Comparison of ENCODE assay signal across 1 cellular context in genomic region chr7:141227454-141227853, GRCh38.
A peak's percentile ranks its signal among the peaks of the same experiment; 100 is the strongest.
TF ChIP-seq lines count a peak whose summit lies in the region.

No MANE protein-coding gene starts in this region.

TF ChIP-seq in K562, 482 proteins besides CTCF, POLR2A, EP300 and RAD21:
- TF ChIP-seq PBX2 (CRISPR knock-in tag; IDR thresholded peaks at IDR 0.05; ENCODE audit: low read depth), result 0 out of 2 replicates have a peak, but pooled peaks have one; percentile 37
- peak; percentile 70 for TF ChIP-seq PBX2 (tag; conservative IDR thresholded peaks at IDR 0.05; ENCODE audit: low read depth)
- no peak for TF ChIP-seq KDM5B (IDR thresholded peaks at IDR 0.05; ENCODE audit: insufficient replicate concordance, low read depth, low read length)
- no peak for TF ChIP-seq STAT6 (CRISPR knock-in tag; IDR thresholded peaks at IDR 0.05)
- no peak for TF ChIP-seq ZNF695 (CRISPR knock-in tag; IDR thresholded peaks at IDR 0.05)
- TF ChIP-seq CTBP1 (IDR thresholded peaks at IDR 0.05; ENCODE audit: borderline replicate concordance), result no peak
- TF ChIP-seq MECOM (CRISPR knock-in tag; IDR thresholded peaks at IDR 0.05), result no peak
- TF ChIP-seq CEBPB (tag; IDR thresholded peaks at IDR 0.05), result peak; percentile 12; the same call in 1 of the 2 replicates
- TF ChIP-seq PKNOX1 (IDR thresholded peaks at IDR 0.05), result peak; percentile 90
- no peak for TF ChIP-seq ZNF398 (CRISPR knock-in tag; IDR thresholded peaks at IDR 0.05)
- no peak for TF ChIP-seq DACH1 (IDR thresholded peaks at IDR 0.05; ENCODE audit: partially characterized antibody)
- TF ChIP-seq NFXL1 (CRISPR knock-in tag; IDR thresholded peaks at IDR 0.05), result no peak
- no peak for TF ChIP-seq ZNF23 (CRISPR knock-in tag; IDR thresholded peaks at IDR 0.05)
- TF ChIP-seq KHSRP (IDR thresholded peaks at IDR 0.05), result no peak
- TF ChIP-seq HNRNPH1 (optimal IDR thresholded peaks at IDR 0.05; ENCODE audit: low read depth, low read length), result no peak
- TF ChIP-seq THRA (IDR thresholded peaks at IDR 0.05), result no peak
- no peak for TF ChIP-seq DIDO1 (tag; IDR thresholded peaks at IDR 0.05; ENCODE audit: low read depth)
- no peak for TF ChIP-seq MAZ (CRISPR knock-in tag; conservative IDR thresholded peaks at IDR 0.05 in 1 of 2, IDR thresholded peaks at IDR 0.05 in 1 of 2)
- TF ChIP-seq MEIS2 (IDR thresholded peaks at IDR 0.05; ENCODE audit: partially characterized antibody), result peak; percentile 80
- TF ChIP-seq POLR2AphosphoS2 (IDR thresholded peaks at IDR 0.05; ENCODE audit: low read length), result no peak
- TF ChIP-seq SPI1 (IDR thresholded peaks at IDR 0.05; ENCODE audit: borderline replicate concordance, low read depth, low read length), result no peak
- no peak for TF ChIP-seq ARID2 (IDR thresholded peaks at IDR 0.05)
- TF ChIP-seq TFAP4 (CRISPR knock-in tag; IDR thresholded peaks at IDR 0.05; ENCODE audit: borderline replicate concordance), result no peak
- TF ChIP-seq RBM25 (IDR thresholded peaks at IDR 0.05; ENCODE audit: low read depth, low read length, severe bottlenecking), result no peak
- TF ChIP-seq ETS1 (conservative IDR thresholded peaks at IDR 0.05; ENCODE audit: control insufficient read depth, low read depth, low read length), result no peak
- TF ChIP-seq ZNF512 (tag; IDR thresholded peaks at IDR 0.05), result no peak
- no peak for TF ChIP-seq SFPQ (IDR thresholded peaks at IDR 0.05; ENCODE audit: low read depth, low read length)
- no peak for TF ChIP-seq ZNF239 (CRISPR knock-in tag; IDR thresholded peaks at IDR 0.05)
- no peak for TF ChIP-seq E2F3 (CRISPR knock-in tag; IDR thresholded peaks at IDR 0.05)
- no peak for TF ChIP-seq SMARCC2 (IDR thresholded peaks at IDR 0.05; ENCODE audit: low read depth)
- no peak for TF ChIP-seq SAFB2 (IDR thresholded peaks at IDR 0.05; ENCODE audit: borderline replicate concordance, low read depth, low read length, severe bottlenecking)
- no peak for TF ChIP-seq ZSCAN32 (CRISPR knock-in tag; IDR thresholded peaks at IDR 0.05)
- no peak for TF ChIP-seq MXI1 (IDR thresholded peaks at IDR 0.05; ENCODE audit: low read depth, low read length)
- no peak for TF ChIP-seq ZNF24 (IDR thresholded peaks at IDR 0.05)
